ENCODE assay signal across 3 cellular contexts in genomic region chr13:112619730-112620639, GRCh38.
A peak's percentile ranks its signal among the peaks of the same experiment; 100 is the strongest.
TF ChIP-seq lines count a peak whose summit lies in the region.

No MANE protein-coding gene starts in this region.

TF ChIP-seq in GM23338, 12 proteins besides CTCF, POLR2A, EP300 and RAD21 (continued from another document):
- TF ChIP-seq JUNB (IDR thresholded peaks at IDR 0.05; ENCODE audit: unreplicated experiment) (no peak), STAT1 (IDR thresholded peaks at IDR 0.05; ENCODE audit: unreplicated experiment) (no peak), REST (IDR thresholded peaks at IDR 0.05; ENCODE audit: unreplicated experiment) (no peak), POLR2AphosphoS5 (IDR thresholded peaks at IDR 0.05; ENCODE audit: low read depth) (no peak), ZNF114 (CRISPR knock-in tag; IDR thresholded peaks at IDR 0.05) (no peak), ETS1 (IDR thresholded peaks at IDR 0.05) (no peak), NANOG (IDR thresholded peaks at IDR 0.05; ENCODE audit: borderline replicate concordance) (no peak)
TF ChIP-seq in GM23338: peak in this region for 0.

TF ChIP-seq in H1, 55 proteins besides CTCF, POLR2A, EP300 and RAD21 (continued from another document):
- no peak for TF ChIP-seq ZNF274 (IDR thresholded peaks at IDR 0.05; ENCODE audit: borderline replicate concordance, extremely low read depth, low read length)
- no peak for TF ChIP-seq SP4 (IDR thresholded peaks at IDR 0.05; ENCODE audit: low read length)
- TF ChIP-seq MAX (IDR thresholded peaks at IDR 0.05), result no peak
- TF ChIP-seq BACH1 (IDR thresholded peaks at IDR 0.05; ENCODE audit: low read length), result no peak
- TF ChIP-seq CHD7 (IDR thresholded peaks at IDR 0.05; ENCODE audit: insufficient replicate concordance, low read length), result no peak
- TF ChIP-seq TCF12 (IDR thresholded peaks at IDR 0.05; ENCODE audit: low read depth, low read length), result no peak
- TF ChIP-seq SAP30 (IDR thresholded peaks at IDR 0.05; ENCODE audit: insufficient read depth, insufficient replicate concordance, low read length), result no peak
- no peak for TF ChIP-seq TEAD4 (IDR thresholded peaks at IDR 0.05; ENCODE audit: low read depth, low read length)
- no peak for TF ChIP-seq TBP (IDR thresholded peaks at IDR 0.05; ENCODE audit: low read depth, low read length)
- peak; percentile 94 for TF ChIP-seq SP1 (IDR thresholded peaks at IDR 0.05; ENCODE audit: low read depth, low read length)
- peak; percentile 33 for TF ChIP-seq ASH2L (IDR thresholded peaks at IDR 0.05; ENCODE audit: low read length)
- TF ChIP-seq SP2 (IDR thresholded peaks at IDR 0.05; ENCODE audit: low read length), result peak; percentile 45; the same call in 1 of the 2 replicates
- no peak for TF ChIP-seq FOSL1 (IDR thresholded peaks at IDR 0.05; ENCODE audit: insufficient read depth, low read depth, low read length)
- TF ChIP-seq RXRA (IDR thresholded peaks at IDR 0.05; ENCODE audit: insufficient read depth, low read depth, low read length), result no peak
- no peak for TF ChIP-seq SIX5 (IDR thresholded peaks at IDR 0.05; ENCODE audit: low read depth, low read length)
- no peak for TF ChIP-seq NRF1 (IDR thresholded peaks at IDR 0.05; ENCODE audit: low read depth, low read length)
- TF ChIP-seq SIRT6 (IDR thresholded peaks at IDR 0.05; ENCODE audit: low read length), result no peak
- TF ChIP-seq KDM4A (IDR thresholded peaks at IDR 0.05; ENCODE audit: low read depth, low read length, severe bottlenecking), result peak; percentile 32
TF ChIP-seq in H1: peak in this region for 5.

TF ChIP-seq in GM12891, 5 proteins besides CTCF, POLR2A, EP300 and RAD21 (continued from another document):
- TF ChIP-seq POLR2AphosphoS5 (IDR thresholded peaks at IDR 0.05; ENCODE audit: low read depth, low read length) (no peak), PAX5 (IDR thresholded peaks at IDR 0.05; ENCODE audit: insufficient read depth, low read length, severe bottlenecking) (no peak), SPI1 (IDR thresholded peaks at IDR 0.05; ENCODE audit: low read depth, low read length) (no peak)
